In the genomic region with DNA sequence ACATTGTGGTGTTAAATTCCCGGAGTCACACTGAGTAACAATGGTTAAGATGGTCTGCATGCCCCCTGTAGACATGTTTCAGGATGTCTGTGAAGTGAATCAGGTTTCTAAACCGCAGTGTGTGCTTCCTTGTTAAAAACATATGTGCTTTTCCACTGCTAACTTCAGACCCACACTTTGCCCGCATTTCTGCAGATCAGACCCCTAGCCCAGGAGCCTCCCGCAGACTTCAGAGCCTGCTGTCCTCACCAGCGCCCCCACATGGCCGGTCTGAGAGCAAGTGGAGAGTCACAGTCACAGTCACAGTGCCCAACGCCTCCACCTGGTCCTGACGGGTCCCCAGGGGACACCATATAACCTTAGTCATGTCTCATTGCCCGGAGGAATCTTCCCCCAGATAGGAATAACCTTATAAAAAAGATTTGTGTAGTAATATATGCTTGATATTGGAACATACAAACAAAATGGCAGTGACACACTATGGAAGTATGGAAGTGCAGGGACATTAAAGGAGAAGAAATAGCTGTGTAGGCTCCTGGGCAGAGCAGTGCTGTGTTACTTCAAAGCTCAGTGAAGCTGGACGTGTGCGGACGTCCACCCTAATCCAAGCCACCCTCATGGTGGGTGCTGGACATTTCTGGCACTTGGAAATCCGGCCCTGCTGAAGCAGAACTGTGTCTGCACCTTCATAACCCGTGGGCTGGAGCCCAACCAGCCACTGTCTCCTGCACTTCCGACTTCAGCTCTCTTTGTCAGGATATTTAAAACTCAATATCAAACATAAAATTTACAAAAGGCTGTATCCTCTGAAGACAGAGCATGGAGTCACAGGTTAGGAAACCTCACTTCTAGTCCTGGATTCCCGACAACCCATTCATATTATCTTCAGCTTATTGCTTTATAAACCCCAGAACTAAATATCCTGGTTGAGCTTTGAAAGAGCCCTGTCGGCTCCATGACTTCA, we compare ENCODE assay signal across 9 cellular contexts. TPM values are rescaled to one million over a fixed set of nuclear protein-coding genes. Genes with fewer than 3 reads are reported as not detected.
DNase-seq lines count a peak whose midpoint lies in the region; ATAC-seq and TF ChIP-seq lines count a peak whose summit lies in the region.
"Had no signal": no experiment of that assay in that cellular context is flagged by ENCODE, and none has a peak within 500 bp of the region (broad histone marks: within the 10 kb centered on the region; RNA-seq: fewer than 3 reads in every experiment).

No MANE protein-coding gene starts in this region.

- H3K4me3 Mint-ChIP-seq in chondrocyte (ENCODE audit: unreplicated experiment) (no peak overlapping the region), neural crest cell (no peak overlapping the region)
- H3K4me3 Mint-ChIP-seq: activated naive CD4-positive, alpha-beta T cell treated with anti-CD3 and anti-CD28 coated beads, Interleukin-2, amount 50 U/mL, for 24 hours had no signal

- H3K36me3 ChIP-seq in MM.1S (replicated peaks; ENCODE audit: insufficient read depth, low read length) = no peaks in the 10 kb centered on the region

- H3K4me2 ChIP-seq in MM.1S (ENCODE audit: low read depth, low read length) = no peak overlapping the region

- no peaks in the 10 kb centered on the region for H3K27me3 ChIP-seq in MM.1S (replicated peaks; ENCODE audit: insufficient read depth, low read length)

- H3K9me3 Mint-ChIP-seq in chondrocyte (ENCODE audit: low read depth) (peaks cover under 1% of the 10 kb centered on the region), neural crest cell (no peaks in the 10 kb centered on the region)
- H3K9me3 Mint-ChIP-seq: activated naive CD4-positive, alpha-beta T cell treated with anti-CD3 and anti-CD28 coated beads, Interleukin-2, amount 50 U/mL, for 24 hours had no signal

- peaks cover 15% of the 10 kb centered on the region; the same call in 1 of the 2 replicates for H3F3A ChIP-seq in MM.1S (ENCODE audit: insufficient read depth, low read length)

- H3K36me3 Mint-ChIP-seq in chondrocyte (ENCODE audit: low read depth) (no peaks in the 10 kb centered on the region), neural crest cell (ENCODE audit: low read depth) (no peaks in the 10 kb centered on the region)
- H3K36me3 Mint-ChIP-seq: activated naive CD4-positive, alpha-beta T cell treated with anti-CD3 and anti-CD28 coated beads, Interleukin-2, amount 50 U/mL, for 24 hours had no signal

- H3K79me2 ChIP-seq in MM.1S (ENCODE audit: low read length) = no peaks in the 10 kb centered on the region

- H3K27ac ChIP-seq in MM.1S (ENCODE audit: low read length) = no peak overlapping the region

- H3K9me2 ChIP-seq in MM.1S (replicated peaks; ENCODE audit: insufficient read depth, low read length) = no peaks in the 10 kb centered on the region

- H3K4me1 Mint-ChIP-seq in chondrocyte (ENCODE audit: low read depth) (peaks cover 44% of the 10 kb centered on the region), neural crest cell (peaks cover 12% of the 10 kb centered on the region)

- no peak overlapping the region for H3K9ac ChIP-seq in MM.1S (ENCODE audit: low read length)

- no peak overlapping the region for H3K4me3 ChIP-seq in MM.1S (ENCODE audit: low read length)

- H3K27ac Mint-ChIP-seq in chondrocyte (ENCODE audit: unreplicated experiment) = no peak overlapping the region
- H3K27ac Mint-ChIP-seq in neural crest cell (ENCODE audit: unreplicated experiment) = no peak overlapping the region
- H3K27ac Mint-ChIP-seq: activated naive CD4-positive, alpha-beta T cell treated with anti-CD3 and anti-CD28 coated beads, Interleukin-2, amount 50 U/mL, for 24 hours had no signal

- ATAC-seq in HG02973 (IDR thresholded peaks at IDR 0.05; ENCODE audit: unreplicated experiment) = no peak

- no peaks in the 10 kb centered on the region for H3K9me3 ChIP-seq in MM.1S (replicated peaks; ENCODE audit: insufficient read depth, low read length)

- peaks cover 18% of the 10 kb centered on the region for H3K4me1 ChIP-seq in MM.1S (ENCODE audit: low read length)

- TF ChIP-seq CTCF in GM12872 (IDR thresholded peaks at IDR 0.05; ENCODE audit: insufficient read depth, low read depth, low read length) (peak; percentile 56), MM.1S (IDR thresholded peaks at IDR 0.05; ENCODE audit: low read length) (peak; percentile 51), chondrocyte (IDR thresholded peaks at IDR 0.05) (peak; percentile 72), neural crest cell (conservative IDR thresholded peaks at IDR 0.05) (peak; percentile 44)

- H4K20me1 ChIP-seq in MM.1S (ENCODE audit: insufficient read depth, low read length) = no peaks in the 10 kb centered on the region

- DNase-seq in MM.1S (no peak), chondrocyte (ENCODE audit: low spot score) (no peak), neural crest cell (ENCODE audit: low read depth, low spot score) (peak; percentile 37), ureter (ENCODE audit: low spot score) (no peak), NCI-H1105 treated with DMSO at 0.1 percent for 48 hours (lab: John Stamatoyannopoulos, UW) (no peak)
- DNase-seq in NK-92 treated with Interleukin-12 subunit alpha and Interleukin-12 subunit beta, amount 100 ng/mL, for 24 hours (lab: John Stamatoyannopoulos, UW) = no peak

- H3K27me3 Mint-ChIP-seq in chondrocyte (ENCODE audit: low read depth) (no peaks in the 10 kb centered on the region), neural crest cell (ENCODE audit: low read depth) (peaks cover 22% of the 10 kb centered on the region)
- H3K27me3 Mint-ChIP-seq: activated naive CD4-positive, alpha-beta T cell treated with anti-CD3 and anti-CD28 coated beads, Interleukin-2, amount 50 U/mL, for 24 hours had no signal

- H2AFZ ChIP-seq in MM.1S (ENCODE audit: low read length) = no peak overlapping the region

RNA-seq across cellular contexts. Expression of gene GSTO2, which starts 29.0 kb away (rescaled TPM):
- 0.28 to 0.73 TPM (median 0.32 TPM) in 3 replicates for total RNA-seq in chondrocyte
- total RNA-seq in neural crest cell = 0.27 and 0.58 TPM in 2 replicates
- total RNA-seq in ureter = 47.0 TPM

RNA-seq across cellular contexts. Expression of gene ITPRIP, which starts 40.3 kb away (rescaled TPM):
- total RNA-seq in chondrocyte (10.3 to 14.5 TPM (median 14.1 TPM) in 3 replicates), neural crest cell (14.9 and 15.6 TPM in 2 replicates), ureter (18.3 TPM)

RNA-seq across cellular contexts. Expression of gene GSTO1, which starts 43.3 kb away (rescaled TPM):
- total RNA-seq in chondrocyte (57.0 to 78.2 TPM (median 61.8 TPM) in 3 replicates), neural crest cell (85.9 and 86.8 TPM in 2 replicates), ureter (79.4 TPM)

RNA-seq across cellular contexts. Expression of gene CFAP58, which starts 55.7 kb away (rescaled TPM):
- total RNA-seq in chondrocyte (0.13 to 0.27 TPM (median 0.15 TPM) in 3 replicates), neural crest cell (0.44 and 0.45 TPM in 2 replicates), ureter (0.55 TPM)

Comparison
In these comparisons a context has a peak if more than half of its experiments do, and no peak if none do; other contexts are left out.
1. RNA of gene GSTO2, which starts 29.0 kb away (total RNA-seq): 47.0 TPM in ureter (single experiment); 0.27 to 0.58 TPM in neural crest cell and 0.28 to 0.73 TPM in chondrocyte; every median in the first group is over 10 times any median in the second.
2. Peak in every context shown above with its lines, with median percentiles within 50 percentile points of each other: CTCF ChIP-seq.